In genomic region chr19:8455018-8455417, GRCh38 we compare ENCODE assay signal across 27 cellular contexts. TPM values are rescaled to one million over a fixed set of nuclear protein-coding genes. Genes with fewer than 3 reads are reported as not detected.
DNase-seq lines count a peak whose midpoint lies in the region; ATAC-seq and TF ChIP-seq lines count a peak whose summit lies in the region.
"Had no signal": no experiment of that assay in that cellular context is flagged by ENCODE, and none has a peak within 500 bp of the region (broad histone marks: within the 10 kb centered on the region; RNA-seq: fewer than 3 reads in every experiment).

No MANE protein-coding gene starts in this region.

- no peaks in the 10 kb centered on the region for H3K9me3 Mint-ChIP-seq in activated naive CD4-positive, alpha-beta T cell treated with anti-CD3 and anti-CD28 coated beads, Interleukin-2, amount 50 U/mL, for 24 hours
- no peaks in the 10 kb centered on the region for H3K9me3 Mint-ChIP-seq in activated naive CD4-positive, alpha-beta T cell treated with anti-CD3 and anti-CD28 coated beads, Interleukin-2, amount 50 U/mL, for 72 hours
- no peaks in the 10 kb centered on the region for H3K9me3 Mint-ChIP-seq in WTC11
- no peaks in the 10 kb centered on the region for H3K9me3 Mint-ChIP-seq in naive thymus-derived CD4-positive, alpha-beta T cell

- H3K27me3 Mint-ChIP-seq in activated naive CD4-positive, alpha-beta T cell treated with anti-CD3 and anti-CD28 coated beads, Interleukin-2, amount 50 U/mL, for 24 hours = no peaks in the 10 kb centered on the region
- H3K27me3 Mint-ChIP-seq in WTC11 (ENCODE audit: low read depth) = no peaks in the 10 kb centered on the region
- no peaks in the 10 kb centered on the region for H3K27me3 Mint-ChIP-seq in naive thymus-derived CD4-positive, alpha-beta T cell

- POLR2A ChIA-PET in WTC11 (lab: Charles Lee) = no interaction called here
- POLR2A ChIA-PET in naive thymus-derived CD4-positive, alpha-beta T cell (lab: Charles Lee) = no interaction called here

- CTCF ChIA-PET in WTC11 (lab: Charles Lee) = interaction anchor here (1.4 to 2.1 kb wide), 2 partner anchors 101 to 126 kb away, joined by 4 to 12 read pairs; no protein-coding TSS in a partner anchor
- CTCF ChIA-PET in naive thymus-derived CD4-positive, alpha-beta T cell (lab: Charles Lee) = no interaction called here

- TF ChIP-seq POLR2A in uterus (IDR thresholded peaks at IDR 0.05) = no peak

- H3K9ac ChIP-seq in subcutaneous abdominal adipose tissue (ENCODE audit: low read length in 5 of 5) (no peak overlapping the region), smooth muscle cell (ENCODE audit: low read depth) (no peak overlapping the region)
- H3K9ac ChIP-seq: BLaER1, GM23248 had no signal

- H3K4me2 ChIP-seq in smooth muscle cell = no peak overlapping the region
- H3K4me2 ChIP-seq: BLaER1 had no signal

- H3K9me3 ChIP-seq in naive thymus-derived CD4-positive, alpha-beta T cell (ENCODE audit: control insufficient read depth in 2 of 3, low read length in 3 of 3) = no peaks in the 10 kb centered on the region
- H3K9me3 ChIP-seq in subcutaneous abdominal adipose tissue (ENCODE audit: control insufficient read depth in 5 of 5, low read length in 5 of 5) (no peaks in the 10 kb centered on the region), smooth muscle cell (replicated peaks; ENCODE audit: low read depth) (no peaks in the 10 kb centered on the region), uterus (no peaks in the 10 kb centered on the region)
- no peaks in the 10 kb centered on the region for H3K9me3 ChIP-seq in effector memory CD4-positive, alpha-beta T cell (ENCODE audit: control insufficient read depth, low read length)
- H3K9me3 ChIP-seq: BLaER1, left lung, transverse colon had no signal

- H3K27me3 ChIP-seq in naive thymus-derived CD4-positive, alpha-beta T cell (ENCODE audit: control insufficient read depth in 2 of 2, insufficient read depth in 2 of 2, low read length in 2 of 2) = no peaks in the 10 kb centered on the region
- no peaks in the 10 kb centered on the region for H3K27me3 ChIP-seq in subcutaneous abdominal adipose tissue (ENCODE audit: control insufficient read depth in 5 of 5, insufficient read depth in 4 of 5, low read length in 5 of 5)
- H3K27me3 ChIP-seq in effector memory CD4-positive, alpha-beta T cell (replicated peaks; ENCODE audit: control insufficient read depth, insufficient read depth, low read length, poor library complexity, severe bottlenecking) = no peaks in the 10 kb centered on the region
- no peaks in the 10 kb centered on the region for H3K27me3 ChIP-seq in smooth muscle cell (ENCODE audit: low read depth)
- H3K27me3 ChIP-seq in uterus = no peaks in the 10 kb centered on the region
- H3K27me3 ChIP-seq: BLaER1, left lung, transverse colon had no signal

- ATAC-seq in activated naive CD4-positive, alpha-beta T cell treated with anti-CD3 and anti-CD28 coated beads, Interleukin-2, amount 50 U/mL, for 72 hours = no peak
- ATAC-seq in WTC11 = no peak
- no peak for ATAC-seq in naive thymus-derived CD4-positive, alpha-beta T cell
- ATAC-seq: left lung had no signal

- intact Hi-C loops in naive thymus-derived CD4-positive, alpha-beta T cell (cut with micrococcal nuclease) = no loop called here
- intact Hi-C loops in uterus (cut with DNase I; ENCODE audit: low total_unique reads) = no loop called here

- H3K4me3 ChIP-seq in naive thymus-derived CD4-positive, alpha-beta T cell (ENCODE audit: low read length) = no peak overlapping the region
- no peak overlapping the region for H3K4me3 ChIP-seq in subcutaneous abdominal adipose tissue (ENCODE audit: low read depth in 1 of 5, low read length in 5 of 5)
- H3K4me3 ChIP-seq in effector memory CD4-positive, alpha-beta T cell (ENCODE audit: insufficient read depth, low read depth, low read length, poor library complexity, severe bottlenecking) = no peak overlapping the region
- H3K4me3 ChIP-seq in smooth muscle cell = no peak overlapping the region
- H3K4me3 ChIP-seq in uterus = no peak overlapping the region
- H3K4me3 ChIP-seq: BLaER1, GM23248, left lung, transverse colon had no signal

- H3K27ac Mint-ChIP-seq in activated naive CD4-positive, alpha-beta T cell treated with anti-CD3 and anti-CD28 coated beads, Interleukin-2, amount 50 U/mL, for 24 hours = peak overlapping the region; percentile 59
- peak overlapping the region in 1 of 2 donors; percentile 92 for H3K27ac Mint-ChIP-seq in activated naive CD4-positive, alpha-beta T cell treated with anti-CD3 and anti-CD28 coated beads, Interleukin-2, amount 50 U/mL, for 72 hours
- peak overlapping the region; percentile 71 for H3K27ac Mint-ChIP-seq in WTC11
- H3K27ac Mint-ChIP-seq in naive thymus-derived CD4-positive, alpha-beta T cell = peak overlapping the region in 6 of 9 donors; percentile 25 to 68 (median 46)

- peaks cover 16 to 70% (median 20%) of the 10 kb centered on the region in 3 experiments for H3K36me3 ChIP-seq in naive thymus-derived CD4-positive, alpha-beta T cell (ENCODE audit: control insufficient read depth in 2 of 3, insufficient read depth in 3 of 3, low read length in 3 of 3)
- peaks cover 15 to 36% (median 22%) of the 10 kb centered on the region in 5 donors for H3K36me3 ChIP-seq in subcutaneous abdominal adipose tissue (ENCODE audit: control insufficient read depth in 5 of 5, insufficient read depth in 5 of 5, low read length in 5 of 5)
- H3K36me3 ChIP-seq in effector memory CD4-positive, alpha-beta T cell (ENCODE audit: control insufficient read depth, insufficient read depth, low read length) = peaks cover 37% of the 10 kb centered on the region
- peaks cover 6% of the 10 kb centered on the region for H3K36me3 ChIP-seq in smooth muscle cell (ENCODE audit: low read depth)
- H3K36me3 ChIP-seq in uterus = no peaks in the 10 kb centered on the region

- peaks cover 36% of the 10 kb centered on the region for H3F3A ChIP-seq in smooth muscle cell (ENCODE audit: low read depth)

- TF ChIP-seq CTCF in WTC11 (IDR thresholded peaks at IDR 0.05) (no peak), smooth muscle cell (IDR thresholded peaks at IDR 0.05; ENCODE audit: borderline replicate concordance, insufficient read depth, poor library complexity, severe bottlenecking) (no peak), uterus (IDR thresholded peaks at IDR 0.05) (no peak)

- peaks cover 100% of the 10 kb centered on the region for H3K79me2 ChIP-seq in smooth muscle cell (ENCODE audit: low read depth)

- H4K20me1 ChIP-seq in smooth muscle cell (ENCODE audit: low read depth) = peaks cover 100% of the 10 kb centered on the region

- H3K36me3 Mint-ChIP-seq in activated naive CD4-positive, alpha-beta T cell treated with anti-CD3 and anti-CD28 coated beads, Interleukin-2, amount 50 U/mL, for 24 hours = peaks cover 3% of the 10 kb centered on the region
- H3K36me3 Mint-ChIP-seq in activated naive CD4-positive, alpha-beta T cell treated with anti-CD3 and anti-CD28 coated beads, Interleukin-2, amount 50 U/mL, for 72 hours = peaks cover 0 to 24% of the 10 kb centered on the region in 2 donors
- peaks cover 42% of the 10 kb centered on the region for H3K36me3 Mint-ChIP-seq in WTC11
- H3K36me3 Mint-ChIP-seq in naive thymus-derived CD4-positive, alpha-beta T cell = peaks cover 0 to 31% (median 13%) of the 10 kb centered on the region in 5 donors

- DNase-seq in activated naive CD4-positive, alpha-beta T cell treated with anti-CD3 and anti-CD28 coated beads, Interleukin-2, amount 50 U/mL, for 72 hours (ENCODE audit: low spot score in 2 of 2) = no peak
- no peak for DNase-seq in WTC11 (ENCODE audit: low spot score)
- no peak for DNase-seq in naive thymus-derived CD4-positive, alpha-beta T cell
- no peak for DNase-seq in effector memory CD4-positive, alpha-beta T cell
- DNase-seq in smooth muscle cell (lab: John Stamatoyannopoulos, UW; ENCODE audit: unreplicated experiment) = no peak
- DNase-seq in uterus = no peak
- DNase-seq: ACHN; activated CD4-positive, CD25-positive, alpha-beta regulatory T cell treated with anti-CD3 and anti-CD28 coated beads, Interleukin-2, amount 50 U/mL, for 72 hours; Calu3; dermis blood vessel endothelial cell; GM23248; left lung; mesendoderm; MV-4-11; NCI-H146; NCI-H2107; NCI-H446 treated with DMSO at 0.1 percent for 48 hours; T-helper 1 cell; transverse colon had no signal

- no peak overlapping the region for H2AFZ ChIP-seq in smooth muscle cell (ENCODE audit: low read depth)
- H2AFZ ChIP-seq: GM23248 had no signal

- H3K4me1 Mint-ChIP-seq in activated naive CD4-positive, alpha-beta T cell treated with anti-CD3 and anti-CD28 coated beads, Interleukin-2, amount 50 U/mL, for 24 hours = peaks cover 92% of the 10 kb centered on the region
- peaks cover 94% of the 10 kb centered on the region for H3K4me1 Mint-ChIP-seq in WTC11
- peaks cover 71 to 95% (median 92%) of the 10 kb centered on the region in 7 donors for H3K4me1 Mint-ChIP-seq in naive thymus-derived CD4-positive, alpha-beta T cell

- H3K4me3 Mint-ChIP-seq in activated naive CD4-positive, alpha-beta T cell treated with anti-CD3 and anti-CD28 coated beads, Interleukin-2, amount 50 U/mL, for 24 hours = peak overlapping the region; percentile 15
- H3K4me3 Mint-ChIP-seq in WTC11 = no peak overlapping the region
- H3K4me3 Mint-ChIP-seq in naive thymus-derived CD4-positive, alpha-beta T cell = peak overlapping the region in 7 of 10 donors; percentile 6 to 71 (median 27)

- peak overlapping the region; percentile 9 for H3K27ac ChIP-seq in naive thymus-derived CD4-positive, alpha-beta T cell (ENCODE audit: low read depth, low read length)
- H3K27ac ChIP-seq in subcutaneous abdominal adipose tissue (ENCODE audit: low read depth, low read length) = peak overlapping the region; percentile 41
- H3K27ac ChIP-seq in effector memory CD4-positive, alpha-beta T cell (ENCODE audit: insufficient read depth, low read length, poor library complexity, severe bottlenecking) = no peak overlapping the region
- H3K27ac ChIP-seq in smooth muscle cell (ENCODE audit: low read depth) = no peak overlapping the region
- H3K27ac ChIP-seq in uterus = no peak overlapping the region
- H3K27ac ChIP-seq: BLaER1, GM23248, RWPE1, transverse colon had no signal

- 93% methylated on average over 5 of the region's 5 CpGs for WGBS in smooth muscle cell (ENCODE audit: low lambda C conversion rate)

- peaks cover 32 to 37% of the 10 kb centered on the region in 2 donors for H3K4me1 ChIP-seq in naive thymus-derived CD4-positive, alpha-beta T cell (ENCODE audit: control insufficient read depth in 2 of 2, insufficient read depth in 2 of 2, low read length in 2 of 2)
- peaks cover 8 to 79% (median 64%) of the 10 kb centered on the region in 5 donors for H3K4me1 ChIP-seq in subcutaneous abdominal adipose tissue (ENCODE audit: control insufficient read depth in 5 of 5, insufficient read depth in 5 of 5, low read length in 5 of 5)
- peaks cover 31% of the 10 kb centered on the region for H3K4me1 ChIP-seq in effector memory CD4-positive, alpha-beta T cell (ENCODE audit: control insufficient read depth, insufficient read depth, low read length, poor library complexity, severe bottlenecking)
- peaks cover 40% of the 10 kb centered on the region for H3K4me1 ChIP-seq in smooth muscle cell (ENCODE audit: low read depth)
- H3K4me1 ChIP-seq in uterus = peaks cover 11 to 15% of the 10 kb centered on the region in 2 donors

RNA-seq across cellular contexts. Expression of gene HNRNPM, which starts 10.2 kb away (rescaled TPM):
- total RNA-seq in activated naive CD4-positive, alpha-beta T cell treated with anti-CD3 and anti-CD28 coated beads, Interleukin-2, amount 50 U/mL, for 72 hours = 100 to 1,000 TPM; 105 to 243 TPM
- total RNA-seq in WTC11 (2021) (309 to 416 TPM (median 343 TPM) in 3 replicates), smooth muscle cell (44.3 and 54.9 TPM in 2 replicates), uterus (100 to 1,000 TPM in 2 of 4 donors, 10 to 100 TPM in 2; 50.3 to 186 (median 98.5) TPM)
- 100 to 1,000 TPM; 175 to 280 (median 272) TPM for total RNA-seq in naive thymus-derived CD4-positive, alpha-beta T cell
- polyA plus RNA-seq in naive thymus-derived CD4-positive, alpha-beta T cell = 100 to 1,000 TPM; 210 to 378 TPM
- polyA plus RNA-seq in smooth muscle cell = 143 and 156 TPM in 2 replicates

RNA-seq across cellular contexts. Expression of gene MARCHF2, which starts 41.9 kb away (rescaled TPM):
- 10 to 100 TPM in 1 of 2 donors, 1 to 10 TPM in 1; 7.3 to 14.9 TPM for total RNA-seq in activated naive CD4-positive, alpha-beta T cell treated with anti-CD3 and anti-CD28 coated beads, Interleukin-2, amount 50 U/mL, for 72 hours
- total RNA-seq in WTC11 (2021) = 20.2 to 30.4 TPM (median 27.5 TPM) in 3 replicates
- total RNA-seq in naive thymus-derived CD4-positive, alpha-beta T cell = 10 to 100 TPM; 18.0 to 42.1 (median 23.4) TPM
- polyA plus RNA-seq in naive thymus-derived CD4-positive, alpha-beta T cell = 10 to 100 TPM; 23.2 to 41.4 TPM
- 22.2 and 22.5 TPM in 2 replicates for total RNA-seq in smooth muscle cell
- polyA plus RNA-seq in smooth muscle cell = 24.4 and 32.5 TPM in 2 replicates
- total RNA-seq in uterus = 100 to 1,000 TPM in 1 of 4 donors, 10 to 100 TPM in 3; 44.1 to 161 (median 62.8) TPM

RNA-seq across cellular contexts. Expression of gene PRAM1, which starts 47.4 kb away (rescaled TPM):
- 1 to 10 TPM; 1.4 to 2.9 TPM for total RNA-seq in activated naive CD4-positive, alpha-beta T cell treated with anti-CD3 and anti-CD28 coated beads, Interleukin-2, amount 50 U/mL, for 72 hours
- total RNA-seq in WTC11 (2021) = 0.46 to 1.1 TPM (median 0.66 TPM) in 3 replicates
- total RNA-seq in naive thymus-derived CD4-positive, alpha-beta T cell = 10 to 100 TPM in 2 of 5 experiments, 1 to 10 TPM in 3; 1.1 to 82.8 (median 3.9) TPM
- polyA plus RNA-seq in naive thymus-derived CD4-positive, alpha-beta T cell = under 1 TPM; 0.12 to 0.34 TPM
- not detected in 2 replicates for total RNA-seq in smooth muscle cell
- 0.18 and 0.74 TPM in 2 replicates for polyA plus RNA-seq in smooth muscle cell
- 1 to 10 TPM in 1 of 4 donors, under 1 TPM in 1, not detected in 2; 0.97 to 3.0 TPM for total RNA-seq in uterus
- total RNA-seq: Calu3, dermis blood vessel endothelial cell, fibroblast of lung, GM23248, LHCN-M2, myocyte, osteoblast had no signal
- polyA plus RNA-seq: fibroblast of lung, GM23248 had no signal

RNA-seq across cellular contexts. Expression of gene ZNF414, which starts 58.9 kb away (rescaled TPM):
- total RNA-seq in activated naive CD4-positive, alpha-beta T cell treated with anti-CD3 and anti-CD28 coated beads, Interleukin-2, amount 50 U/mL, for 72 hours = 10 to 100 TPM; 24.6 to 28.0 TPM
- 38.2 to 47.4 TPM (median 46.1 TPM) in 3 replicates for total RNA-seq in WTC11 (2021)
- 10 to 100 TPM; 36.0 to 69.2 (median 60.8) TPM for total RNA-seq in naive thymus-derived CD4-positive, alpha-beta T cell
- polyA plus RNA-seq in naive thymus-derived CD4-positive, alpha-beta T cell = 10 to 100 TPM; 20.2 to 25.4 TPM
- 1.3 and 10.2 TPM in 2 replicates for total RNA-seq in smooth muscle cell
- 33.0 and 42.4 TPM in 2 replicates for polyA plus RNA-seq in smooth muscle cell
- total RNA-seq in uterus = 100 to 1,000 TPM in 1 of 4 donors, 10 to 100 TPM in 3; 11.6 to 275 (median 24.4) TPM

Comparison
In these comparisons a context has a peak if more than half of its experiments do, and no peak if none do; other contexts are left out.
1. H3K27ac ChIP-seq: peak in naive thymus-derived CD4-positive, alpha-beta T cell (single experiment) and subcutaneous abdominal adipose tissue (single experiment); none in effector memory CD4-positive, alpha-beta T cell (single experiment), smooth muscle cell (single experiment) and uterus (0 of 2).